Comparison of ENCODE assay signal across 30 cellular contexts in the genomic region with DNA sequence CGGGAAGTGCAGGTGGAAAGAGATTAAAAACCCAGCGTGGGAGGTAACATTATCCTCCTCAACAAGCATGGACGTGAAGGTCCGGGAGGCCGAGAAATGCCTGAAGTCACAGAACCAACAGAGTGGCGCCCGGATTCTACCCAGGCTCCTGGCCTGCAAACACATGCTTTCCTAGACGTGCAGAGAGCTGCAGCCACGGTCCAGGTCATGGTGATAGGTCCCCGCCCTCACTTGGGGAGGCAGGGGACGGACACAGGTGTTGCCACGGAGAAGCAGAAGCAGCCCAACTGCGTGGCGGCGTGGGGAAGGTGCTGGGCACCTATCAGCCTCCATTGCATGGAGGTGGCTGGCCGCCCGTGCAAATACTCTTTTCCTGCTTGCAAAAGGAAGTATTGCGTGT.
"Had no signal": no experiment of that assay in that cellular context is flagged by ENCODE, and none has a peak within 500 bp of the region (broad histone marks: within the 10 kb centered on the region; RNA-seq: fewer than 3 reads in every experiment).

No MANE protein-coding gene starts in this region.

- H3K9me3 Mint-ChIP-seq: activated B cell treated with CpG ODN at 0.5 μM for 24 hours; activated CD8-positive, alpha-beta T cell treated with anti-CD3 and anti-CD28 coated beads for 36 hours; activated naive CD4-positive, alpha-beta T cell treated with anti-CD3 and anti-CD28 coated beads, Interleukin-2, amount 50 U/mL, for 72 hours; activated naive CD8-positive, alpha-beta T cell treated with anti-CD3 and anti-CD28 coated beads, Interleukin-2, amount 10 ng/mL, durations not matched to agents 7 days and 5 days; activated T-cell treated with anti-CD3 and anti-CD28 coated beads, Interleukin-2, amount 50 U/mL, for 24 hours; activated T-helper 17 cell treated with anti-CD3 and anti-CD28 coated beads, Interleukin-2, amount 50 U/mL, for 72 hours; central memory CD8-positive, alpha-beta T cell; dendritic cell treated with granulocyte-macrophage colony-stimulating factor and Interleukin-4, amounts not matched to agents 40 ng/mL and 50 ng/mL, for 4 days had no signal

- DNase-seq: activated B cell treated with CpG ODN at 0.5 μM for 24 hours; activated CD4-positive, alpha-beta T cell treated with anti-CD3 and anti-CD28 coated beads for 48 hours; activated CD4-positive, alpha-beta T cell treated with anti-CD3 and anti-CD28 coated beads, Interleukin-2, amount 50 U/mL, for 1 hour; activated CD4-positive, alpha-beta T cell treated with anti-CD3 and anti-CD28 coated beads, Interleukin-2, amount 50 U/mL, for 48 hours; activated CD8-positive, alpha-beta memory T cell treated with anti-CD3 and anti-CD28 coated beads, Interleukin-2, amount 50 U/mL, for 48 hours; activated CD8-positive, alpha-beta T cell treated with anti-CD3 and anti-CD28 coated beads for 36 hours; activated gamma-delta T cell; activated naive CD4-positive, alpha-beta T cell; activated naive CD4-positive, alpha-beta T cell treated with anti-CD3 and anti-CD28 coated beads, Interleukin-2, amount 10 ng/mL, durations not matched to agents 7 days and 5 days; activated naive CD8-positive, alpha-beta T cell treated with anti-CD3 and anti-CD28 coated beads, Interleukin-2, amount 10 ng/mL, durations not matched to agents 7 days and 5 days; activated T-cell treated with anti-CD3 and anti-CD28 coated beads for 4 hours; activated T-cell treated with anti-CD3 and anti-CD28 coated beads, Interleukin-2, amount 50 U/mL, for 24 hours; effector memory CD4-positive, alpha-beta T cell; erythroblast; esophagus squamous epithelium; foreskin melanocyte; heart left ventricle; T-helper 2 cell had no signal

- H3K27me3 ChIP-seq: ascending aorta, breast epithelium, dorsolateral prefrontal cortex, esophagus squamous epithelium had no signal

- H3K9me3 ChIP-seq: ascending aorta had no signal

- H3K27ac ChIP-seq: ascending aorta, breast epithelium, coronary artery, esophagus squamous epithelium, gastroesophageal sphincter, heart left ventricle, VCaP had no signal

- H3K36me3 ChIP-seq: ascending aorta, breast epithelium, esophagus squamous epithelium, gastroesophageal sphincter, heart left ventricle had no signal

- H3K27ac Mint-ChIP-seq: activated B cell treated with CpG ODN at 0.5 μM for 24 hours; activated CD8-positive, alpha-beta T cell treated with anti-CD3 and anti-CD28 coated beads for 36 hours; activated naive CD4-positive, alpha-beta T cell treated with anti-CD3 and anti-CD28 coated beads, Interleukin-2, amount 10 ng/mL, durations not matched to agents 7 days and 5 days; activated naive CD4-positive, alpha-beta T cell treated with anti-CD3 and anti-CD28 coated beads, Interleukin-2, amount 50 U/mL, for 72 hours; activated naive CD8-positive, alpha-beta T cell treated with anti-CD3 and anti-CD28 coated beads, Interleukin-2, amount 10 ng/mL, durations not matched to agents 7 days and 5 days; activated T-cell treated with anti-CD3 and anti-CD28 coated beads, Interleukin-2, amount 50 U/mL, for 24 hours; activated T-helper 17 cell treated with anti-CD3 and anti-CD28 coated beads, Interleukin-2, amount 50 U/mL, for 72 hours; dendritic cell treated with granulocyte-macrophage colony-stimulating factor and Interleukin-4, amounts not matched to agents 40 ng/mL and 50 ng/mL, for 4 days had no signal

- H3K4me3 ChIP-seq: ascending aorta, breast epithelium, coronary artery, esophagus squamous epithelium, gastroesophageal sphincter, heart left ventricle had no signal

- ATAC-seq: activated CD4-positive, CD25-positive, alpha-beta regulatory T cell treated with anti-CD3 and anti-CD28 coated beads, Interleukin-2, amount 50 U/mL, for 24 hours; activated CD8-positive, alpha-beta T cell treated with anti-CD3 and anti-CD28 coated beads for 36 hours; activated naive CD4-positive, alpha-beta T cell treated with anti-CD3 and anti-CD28 coated beads, Interleukin-2, amount 50 U/mL, for 72 hours; activated T-helper 17 cell treated with anti-CD3 and anti-CD28 coated beads, Interleukin-2, amount 50 U/mL, for 72 hours; gastroesophageal sphincter; heart left ventricle had no signal

- H3K4me1 Mint-ChIP-seq: activated B cell treated with CpG ODN at 0.5 μM for 24 hours; activated naive CD4-positive, alpha-beta T cell treated with anti-CD3 and anti-CD28 coated beads, Interleukin-2, amount 10 ng/mL, durations not matched to agents 7 days and 5 days; activated naive CD8-positive, alpha-beta T cell treated with anti-CD3 and anti-CD28 coated beads, Interleukin-2, amount 10 ng/mL, durations not matched to agents 7 days and 5 days; activated T-helper 17 cell treated with anti-CD3 and anti-CD28 coated beads, Interleukin-2, amount 50 U/mL, for 72 hours; central memory CD8-positive, alpha-beta T cell had no signal

- H3K27me3 Mint-ChIP-seq: activated CD8-positive, alpha-beta T cell treated with anti-CD3 and anti-CD28 coated beads for 36 hours; activated naive CD8-positive, alpha-beta T cell treated with anti-CD3 and anti-CD28 coated beads, Interleukin-2, amount 10 ng/mL, durations not matched to agents 7 days and 5 days; brain; dendritic cell treated with granulocyte-macrophage colony-stimulating factor and Interleukin-4, amounts not matched to agents 40 ng/mL and 50 ng/mL, for 4 days had no signal

- H3K36me3 Mint-ChIP-seq: activated naive CD4-positive, alpha-beta T cell treated with anti-CD3 and anti-CD28 coated beads, Interleukin-2, amount 10 ng/mL, durations not matched to agents 7 days and 5 days; activated naive CD4-positive, alpha-beta T cell treated with anti-CD3 and anti-CD28 coated beads, Interleukin-2, amount 50 U/mL, for 72 hours; activated naive CD8-positive, alpha-beta T cell treated with anti-CD3 and anti-CD28 coated beads, Interleukin-2, amount 10 ng/mL, durations not matched to agents 7 days and 5 days had no signal

- H3K4me3 Mint-ChIP-seq: activated B cell treated with CpG ODN at 0.5 μM for 24 hours; activated CD8-positive, alpha-beta T cell treated with anti-CD3 and anti-CD28 coated beads for 36 hours; activated naive CD4-positive, alpha-beta T cell treated with anti-CD3 and anti-CD28 coated beads, Interleukin-2, amount 10 ng/mL, durations not matched to agents 7 days and 5 days; activated naive CD8-positive, alpha-beta T cell treated with anti-CD3 and anti-CD28 coated beads, Interleukin-2, amount 10 ng/mL, durations not matched to agents 7 days and 5 days; activated T-cell treated with anti-CD3 and anti-CD28 coated beads, Interleukin-2, amount 50 U/mL, for 24 hours; activated T-helper 17 cell treated with anti-CD3 and anti-CD28 coated beads, Interleukin-2, amount 50 U/mL, for 72 hours; brain; central memory CD8-positive, alpha-beta T cell; dendritic cell treated with granulocyte-macrophage colony-stimulating factor and Interleukin-4, amounts not matched to agents 40 ng/mL and 50 ng/mL, for 4 days had no signal
